In the genomic region with DNA sequence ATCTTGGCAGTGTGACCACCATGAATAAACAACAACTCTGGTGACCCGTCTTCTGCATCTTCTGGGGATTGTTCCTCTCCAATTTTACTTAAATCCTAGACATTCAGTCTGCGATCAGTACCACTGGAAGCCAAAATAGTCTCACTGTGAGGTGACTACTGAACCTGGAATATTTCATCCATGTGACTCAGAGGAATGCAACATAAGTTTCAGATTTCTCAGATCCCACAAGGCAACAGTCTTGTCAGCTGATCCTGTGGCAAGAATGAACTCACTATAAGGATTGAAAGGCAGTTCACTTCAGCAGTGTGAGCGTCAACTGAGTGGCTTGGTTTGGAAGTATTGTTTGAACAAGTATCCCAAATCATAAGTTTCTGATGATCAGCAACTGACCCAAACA, we compare ENCODE assay signal across 28 cellular contexts. TPM values are rescaled to one million over a fixed set of nuclear protein-coding genes. Genes with fewer than 3 reads are reported as not detected.
A peak's percentile ranks its signal among the peaks of the same experiment; 100 is the strongest.
DNase-seq lines count a peak whose midpoint lies in the region; ATAC-seq, FAIRE-seq and TF ChIP-seq lines count a peak whose summit lies in the region.
"Had no signal": no experiment of that assay in that cellular context is flagged by ENCODE, and none has a peak within 500 bp of the region (broad histone marks: within the 10 kb centered on the region; RNA-seq: fewer than 3 reads in every experiment).

No MANE protein-coding gene starts in this region.

- H3K9me3 Mint-ChIP-seq in activated CD8-positive, alpha-beta memory T cell treated with anti-CD3 and anti-CD28 coated beads, Interleukin-2, amount 10 ng/mL, durations not matched to agents 7 days and 5 days (ENCODE audit: low read depth) = no peaks in the 10 kb centered on the region
- no peaks in the 10 kb centered on the region for H3K9me3 Mint-ChIP-seq in activated naive CD8-positive, alpha-beta T cell treated with anti-CD3 and anti-CD28 coated beads, Interleukin-2, amount 50 U/mL, for 24 hours
- H3K9me3 Mint-ChIP-seq: activated T-cell treated with anti-CD3 and anti-CD28 coated beads, Interleukin-2, amount 50 U/mL, for 24 hours; stimulated activated naive CD8-positive, alpha-beta T cell treated with anti-CD3 and anti-CD28 coated beads, Interleukin-15, amount 100 ng/mL, for 72 hours had no signal

- no peak overlapping the region for H3K4me3 Mint-ChIP-seq in activated CD8-positive, alpha-beta memory T cell treated with anti-CD3 and anti-CD28 coated beads, Interleukin-2, amount 10 ng/mL, durations not matched to agents 7 days and 5 days
- no peak overlapping the region for H3K4me3 Mint-ChIP-seq in activated naive CD8-positive, alpha-beta T cell treated with anti-CD3 and anti-CD28 coated beads, Interleukin-2, amount 50 U/mL, for 24 hours
- H3K4me3 Mint-ChIP-seq: activated T-cell treated with anti-CD3 and anti-CD28 coated beads, Interleukin-2, amount 50 U/mL, for 24 hours; stimulated activated naive CD8-positive, alpha-beta T cell treated with anti-CD3 and anti-CD28 coated beads, Interleukin-15, amount 100 ng/mL, for 72 hours had no signal

- H3K27me3 Mint-ChIP-seq in activated CD8-positive, alpha-beta memory T cell treated with anti-CD3 and anti-CD28 coated beads, Interleukin-2, amount 10 ng/mL, durations not matched to agents 7 days and 5 days = no peaks in the 10 kb centered on the region
- H3K27me3 Mint-ChIP-seq in activated naive CD8-positive, alpha-beta T cell treated with anti-CD3 and anti-CD28 coated beads, Interleukin-2, amount 50 U/mL, for 24 hours = no peaks in the 10 kb centered on the region
- H3K27me3 Mint-ChIP-seq: activated T-cell treated with anti-CD3 and anti-CD28 coated beads, Interleukin-2, amount 50 U/mL, for 24 hours; stimulated activated naive CD8-positive, alpha-beta T cell treated with anti-CD3 and anti-CD28 coated beads, Interleukin-15, amount 100 ng/mL, for 72 hours had no signal

- H3K36me3 Mint-ChIP-seq in activated CD8-positive, alpha-beta memory T cell treated with anti-CD3 and anti-CD28 coated beads, Interleukin-2, amount 10 ng/mL, durations not matched to agents 7 days and 5 days = peaks cover 55% of the 10 kb centered on the region
- peaks cover 43% of the 10 kb centered on the region for H3K36me3 Mint-ChIP-seq in activated naive CD8-positive, alpha-beta T cell treated with anti-CD3 and anti-CD28 coated beads, Interleukin-2, amount 50 U/mL, for 24 hours (ENCODE audit: low read depth)

- DNase-seq in EL (peak; percentile 32), RCC 7860 (ENCODE audit: low spot score) (peak; percentile 11), choroid plexus epithelial cell (ENCODE audit: low read depth) (peak; percentile 74), kidney glomerular epithelial cell (lab: John Stamatoyannopoulos, UW) (peak; percentile 9), anterior cingulate cortex (lab: John Stamatoyannopoulos, UW) (no peak), COR-L47 (lab: John Stamatoyannopoulos, UW) (no peak)
- no peak for DNase-seq in activated CD8-positive, alpha-beta memory T cell treated with anti-CD3 and anti-CD28 coated beads, Interleukin-2, amount 10 ng/mL, durations not matched to agents 7 days and 5 days
- no peak for DNase-seq in activated naive CD8-positive, alpha-beta T cell treated with anti-CD3 and anti-CD28 coated beads, Interleukin-2, amount 50 U/mL, for 24 hours
- DNase-seq: activated T-cell treated with anti-CD3 and anti-CD28 coated beads, Interleukin-2, amount 50 U/mL, for 24 hours; amniotic stem cell; cerebellar nuclear complex; gastrocnemius medialis; hypothalamus; MM.1S; mucosa of descending colon; NCI-H146; NCI-H510A treated with DMSO at 0.1 percent for 48 hours; NK-92 treated with Interleukin-12 subunit alpha and Interleukin-12 subunit beta, amount 100 ng/mL, for 24 hours; posterior cingulate gyrus; sigmoid colon; stimulated activated naive CD8-positive, alpha-beta T cell treated with anti-CD3 and anti-CD28 coated beads, Interleukin-15, amount 100 ng/mL, for 72 hours; tibial artery had no signal

- no peak overlapping the region for H3K27ac Mint-ChIP-seq in activated CD8-positive, alpha-beta memory T cell treated with anti-CD3 and anti-CD28 coated beads, Interleukin-2, amount 10 ng/mL, durations not matched to agents 7 days and 5 days
- H3K27ac Mint-ChIP-seq in activated naive CD8-positive, alpha-beta T cell treated with anti-CD3 and anti-CD28 coated beads, Interleukin-2, amount 50 U/mL, for 24 hours = no peak overlapping the region
- H3K27ac Mint-ChIP-seq: activated T-cell treated with anti-CD3 and anti-CD28 coated beads, Interleukin-2, amount 50 U/mL, for 24 hours; stimulated activated naive CD8-positive, alpha-beta T cell treated with anti-CD3 and anti-CD28 coated beads, Interleukin-15, amount 100 ng/mL, for 72 hours had no signal

- peaks cover 42% of the 10 kb centered on the region for H3K4me1 Mint-ChIP-seq in activated CD8-positive, alpha-beta memory T cell treated with anti-CD3 and anti-CD28 coated beads, Interleukin-2, amount 10 ng/mL, durations not matched to agents 7 days and 5 days
- H3K4me1 Mint-ChIP-seq in activated naive CD8-positive, alpha-beta T cell treated with anti-CD3 and anti-CD28 coated beads, Interleukin-2, amount 50 U/mL, for 24 hours = peaks cover 50% of the 10 kb centered on the region

- ATAC-seq in activated CD8-positive, alpha-beta memory T cell treated with anti-CD3 and anti-CD28 coated beads, Interleukin-2, amount 10 ng/mL, durations not matched to agents 7 days and 5 days = no peak
- no peak for ATAC-seq in activated naive CD8-positive, alpha-beta T cell treated with anti-CD3 and anti-CD28 coated beads, Interleukin-2, amount 50 U/mL, for 24 hours
- ATAC-seq: gastrocnemius medialis; mucosa of descending colon; Panc1; stimulated activated naive CD8-positive, alpha-beta T cell treated with anti-CD3 and anti-CD28 coated beads, Interleukin-15, amount 100 ng/mL, for 72 hours had no signal

- CTCF ChIA-PET in activated CD8-positive, alpha-beta memory T cell treated with anti-CD3 and anti-CD28 coated beads, Interleukin-2, amount 10 ng/mL, durations not matched to agents 7 days and 5 days (lab: Charles Lee) = no interaction called here

- no peak for TF ChIP-seq CTCF in choroid plexus epithelial cell (conservative IDR thresholded peaks at IDR 0.05; ENCODE audit: low read depth, low read length)

- no peak overlapping the region for H3K4me3 ChIP-seq in choroid plexus epithelial cell (ENCODE audit: low read depth, low read length)
- H3K4me3 ChIP-seq: gastrocnemius medialis, mucosa of descending colon, sigmoid colon, tibial artery had no signal

- FAIRE-seq in RCC 7860 (lab: Jason Lieb, UNC) = no peak
- FAIRE-seq: D721Med, GM19239 had no signal

RNA-seq across cellular contexts. Expression of gene NSUN3, which starts 13.2 kb away (rescaled TPM):
- 10 to 100 TPM; 15.0 to 15.3 TPM for total RNA-seq in activated CD8-positive, alpha-beta memory T cell treated with anti-CD3 and anti-CD28 coated beads, Interleukin-2, amount 10 ng/mL, durations not matched to agents 7 days and 5 days

RNA-seq across cellular contexts. Expression of gene DHFR2, which starts 13.3 kb away (rescaled TPM):
- total RNA-seq in activated CD8-positive, alpha-beta memory T cell treated with anti-CD3 and anti-CD28 coated beads, Interleukin-2, amount 10 ng/mL, durations not matched to agents 7 days and 5 days = 10 to 100 TPM in 1 of 2 experiments, 1 to 10 TPM in 1; 7.0 to 11.8 TPM

RNA-seq across cellular contexts. Expression of gene STX19, which starts 47.7 kb away (rescaled TPM):
- total RNA-seq in activated CD8-positive, alpha-beta memory T cell treated with anti-CD3 and anti-CD28 coated beads, Interleukin-2, amount 10 ng/mL, durations not matched to agents 7 days and 5 days = not detected
- total RNA-seq: Daoy; gastrocnemius medialis; liver; sigmoid colon; T-helper 1 cell treated with Interleukin-12 subunit alpha and Interleukin-12 subunit beta and Interleukin-4 antibody, amounts not matched to agents 30 ng/mL and 1 ng/mL, for 36 hours had no signal

Comparison
In these comparisons a context has a peak if more than half of its experiments do, and no peak if none do; other contexts are left out.
1. DNase-seq: peak in EL (single experiment), RCC 7860 (single experiment), choroid plexus epithelial cell (single experiment) and kidney glomerular epithelial cell (single experiment); none in anterior cingulate cortex (0 of 58), activated CD8-positive, alpha-beta memory T cell treated with anti-CD3 and anti-CD28 coated beads, Interleukin-2, amount 10 ng/mL, durations not matched to agents 7 days and 5 days (single experiment), COR-L47 (single experiment) and activated naive CD8-positive, alpha-beta T cell treated with anti-CD3 and anti-CD28 coated beads, Interleukin-2, amount 50 U/mL, for 24 hours (single experiment).